ENCODE assay signal across 27 cellular contexts in the genomic region with DNA sequence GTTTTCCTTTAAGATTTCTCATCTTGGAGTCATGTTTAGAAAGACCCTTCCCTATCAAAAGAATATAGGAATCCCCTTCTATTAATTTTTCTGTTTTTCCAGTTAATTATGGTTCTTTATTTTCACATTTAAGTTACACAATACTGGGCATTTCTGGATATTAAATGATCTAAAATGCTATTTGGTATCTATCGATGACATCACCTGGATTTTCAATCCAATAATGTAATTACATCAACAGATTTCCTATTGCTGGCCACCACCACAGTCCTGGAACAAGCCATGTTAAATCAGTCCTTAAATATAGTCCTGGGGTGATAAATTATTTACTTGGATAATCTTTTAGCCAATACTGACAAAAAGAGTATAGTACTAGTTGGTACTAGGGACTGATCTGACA.
"Had no signal": no experiment of that assay in that cellular context is flagged by ENCODE, and none has a peak within 500 bp of the region (broad histone marks: within the 10 kb centered on the region; RNA-seq: fewer than 3 reads in every experiment).

No MANE protein-coding gene starts in this region.

- ATAC-seq: stimulated activated effector memory CD8-positive, alpha-beta T cell treated with anti-CD3 and anti-CD28 coated beads, Interleukin-12 subunit alpha, Interleukin-12 subunit beta, amount 100 ng/mL, for 72 hours; stimulated activated memory B cell treated with anti-CD40 and anti-IgM and Interleukin-4, amounts not matched to agents 10 μg/mL and 1 μg/mL and 100 μg/mL, for 72 hours; stimulated activated naive B cell treated with anti-CD40 and anti-IgM and Interleukin-4, amounts not matched to agents 10 μg/mL and 1 μg/mL and 100 μg/mL, for 72 hours; stimulated activated naive CD8-positive, alpha-beta T cell treated with anti-CD3 and anti-CD28 coated beads, Interleukin-15, amount 100 ng/mL, for 72 hours; stimulated activated naive CD8-positive, alpha-beta T cell treated with anti-CD3 and anti-CD28 coated beads, Interleukin-15, Interleukin-2, amounts not matched to agents 100 U/mL and 50 U/mL, for 24 hours; upper lobe of right lung had no signal

- H3K4me1 ChIP-seq: stomach, suprapubic skin, testis, thyroid gland, tibial artery, tibial nerve, transverse colon, upper lobe of left lung, upper lobe of right lung, uterus, vagina had no signal

- H3K4me3 ChIP-seq: stomach, suprapubic skin, testis, thoracic aorta, thyroid gland, tibial artery, tibial nerve, transverse colon, upper lobe of left lung, upper lobe of right lung, uterus, vagina had no signal

- DNase-seq: stimulated activated CD4-positive, alpha-beta T cell treated with anti-CD3 and anti-CD28 coated beads, Interleukin-2, amount 100 ng/mL, for 48 hours; stimulated activated CD4-positive, alpha-beta T cell treated with anti-CD3 and anti-CD28 coated beads, Interleukin-4, amount 100 ng/mL, for 1 hour; stimulated activated CD4-positive, alpha-beta T cell treated with anti-CD3 and anti-CD28 coated beads, Interleukin-4, amount 100 ng/mL, for 24 hours; stimulated activated CD4-positive, alpha-beta T cell treated with anti-CD3 and anti-CD28 coated beads, Interleukin-4, amount 100 ng/mL, for 4 hours; stimulated activated CD8-positive, alpha-beta memory T cell treated with anti-CD3 and anti-CD28 coated beads, Interleukin-4, amount 100 ng/mL, for 48 hours; stimulated activated naive B cell treated with anti-CD40 and anti-IgM and Interleukin-4, amounts not matched to agents 10 μg/mL and 1 μg/mL and 100 μg/mL, for 72 hours; stimulated activated naive CD4-positive, alpha-beta T cell; stimulated activated naive CD4-positive, alpha-beta T cell treated with Interleukin-2 at 50 U/mL for 16 hours; stimulated activated naive CD8-positive, alpha-beta T cell treated with anti-CD3 and anti-CD28 coated beads, Interleukin-15, amount 100 ng/mL, for 72 hours; stimulated activated naive CD8-positive, alpha-beta T cell treated with anti-CD3 and anti-CD28 coated beads, Interleukin-15, Interleukin-2, amounts not matched to agents 100 U/mL and 50 U/mL, for 24 hours; stomach; substantia nigra; testis; thyroid gland; tibial artery; transverse colon; trophoblast cell; upper lobe of left lung; upper lobe of right lung; uterus had no signal

- H3K9me3 ChIP-seq: stomach, suprapubic skin, testis, thoracic aorta, thyroid gland, tibial artery, tibial nerve, transverse colon, upper lobe of left lung, upper lobe of right lung, uterus, vagina had no signal

- H3K27me3 ChIP-seq: stomach, suprapubic skin, testis, thyroid gland, tibial artery, tibial nerve, transverse colon, upper lobe of left lung, upper lobe of right lung, uterus, vagina had no signal

- FAIRE-seq: urothelium cell line had no signal

- H3K27ac ChIP-seq: stomach, suprapubic skin, testis, thoracic aorta, thyroid gland, tibial artery, tibial nerve, transverse colon, upper lobe of left lung, upper lobe of right lung, uterus, vagina had no signal

- H3K36me3 ChIP-seq: thoracic aorta, thyroid gland, transverse colon, upper lobe of left lung, uterus, vagina had no signal
